9 cellular contexts compared by ENCODE assay signal in the genomic region with DNA sequence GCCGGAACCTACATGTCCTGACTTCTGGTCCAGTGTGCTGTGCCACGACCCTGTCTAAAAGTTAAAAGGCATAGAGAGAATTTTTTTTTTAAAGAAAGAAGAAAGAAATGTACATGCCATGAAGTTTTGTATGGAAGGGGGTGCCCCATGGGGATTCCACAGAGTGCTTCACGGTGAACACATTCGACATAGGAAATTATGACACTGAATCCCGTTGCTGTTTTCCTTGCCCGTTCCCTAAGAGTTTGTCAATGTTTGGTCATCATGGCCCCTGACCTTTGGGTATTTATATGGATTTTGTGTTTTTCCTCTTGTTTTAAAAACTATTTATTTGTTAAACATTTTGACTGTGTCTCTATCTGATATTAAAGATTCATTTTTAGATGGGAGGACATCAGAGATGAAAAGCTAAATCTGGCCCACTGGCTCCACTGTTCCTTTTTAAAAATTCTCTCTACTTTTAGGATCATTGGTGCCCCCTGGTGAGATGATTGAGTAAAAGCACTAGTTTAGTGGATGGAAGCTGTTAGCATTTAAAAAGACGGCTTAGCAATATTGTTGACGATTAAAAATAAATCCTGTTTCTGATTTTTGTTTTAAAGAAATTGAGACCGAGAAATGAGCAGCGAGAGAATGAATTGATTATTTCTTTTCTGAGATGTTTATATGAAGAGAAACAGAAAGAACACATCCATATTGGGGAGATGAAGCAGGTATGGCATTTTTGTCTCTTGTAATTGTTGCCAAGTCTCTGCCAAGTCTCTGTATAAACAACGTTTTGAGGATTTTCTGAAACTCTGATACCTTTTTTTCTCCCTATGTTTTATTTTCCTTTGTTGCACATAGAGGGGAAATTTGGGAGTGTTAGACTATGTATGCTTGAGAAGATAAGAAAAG.
DNase-seq lines count a peak whose midpoint lies in the region; ATAC-seq and TF ChIP-seq lines count a peak whose summit lies in the region.
"Had no signal": no experiment of that assay in that cellular context is flagged by ENCODE, and none has a peak within 500 bp of the region (broad histone marks: within the 10 kb centered on the region; RNA-seq: fewer than 3 reads in every experiment).

No MANE protein-coding gene starts in this region.

- no peaks in the 10 kb centered on the region for H3K4me1 Mint-ChIP-seq in naive thymus-derived CD8-positive, alpha-beta T cell

- no peaks in the 10 kb centered on the region for H3K4me1 ChIP-seq in A673 (ENCODE audit: insufficient read depth, low read length, poor library complexity, severe bottlenecking)

- TF ChIP-seq CTCF in A673 (conservative IDR thresholded peaks at IDR 0.05; ENCODE audit: low read depth, low read length) = peak; percentile 74

- no peak overlapping the region for H3K27ac Mint-ChIP-seq in naive thymus-derived CD8-positive, alpha-beta T cell

- ATAC-seq in naive thymus-derived CD8-positive, alpha-beta T cell = peak in 1 of 2 donors; percentile 47
- ATAC-seq in GM19351 (IDR thresholded peaks at IDR 0.05; ENCODE audit: unreplicated experiment) = no peak
- no peak for ATAC-seq in GM21717 (IDR thresholded peaks at IDR 0.05; ENCODE audit: unreplicated experiment)

- no TSS peak for BruUV-seq in A673 (replicated peaks; lab: Mats Ljungman, UMichigan)

- POLR2A ChIA-PET in A673 (lab: Charles Lee; ENCODE audit: low non-redundant PET) = no interaction called here
- POLR2A ChIA-PET in naive thymus-derived CD8-positive, alpha-beta T cell (lab: Charles Lee) = interaction anchor here (0.5 to 1.4 kb wide), 3 partner anchors 58 to 231 kb away, joined by 3 to 4 read pairs (median 3); no protein-coding TSS in a partner anchor

- no peak overlapping the region for H3K27ac ChIP-seq in A673 (ENCODE audit: low read depth, low read length, poor library complexity, severe bottlenecking)
- H3K27ac ChIP-seq: skin epidermis had no signal

- peaks cover 0 to 48% (median 19%) of the 10 kb centered on the region in 3 donors for H3K36me3 Mint-ChIP-seq in naive thymus-derived CD8-positive, alpha-beta T cell

- no peaks in the 10 kb centered on the region for H3K9me3 Mint-ChIP-seq in naive thymus-derived CD8-positive, alpha-beta T cell

- no peak for TF ChIP-seq POLR2A in erythroblast (IDR thresholded peaks at IDR 0.05; ENCODE audit: low read length)

- intact Hi-C loops in A673 (cut with micrococcal nuclease; ENCODE audit: unreplicated experiment) = loop anchor here (1.0 to 10.0 kb wide), 3 partner anchors 232 to 580 kb away; a partner anchor contains a TSS

- no peak overlapping the region for H3K4me3 ChIP-seq in A673 (ENCODE audit: low read depth, low read length, poor library complexity, severe bottlenecking)
- H3K4me3 ChIP-seq: skin epidermis had no signal

- H3K9me3 ChIP-seq in A673 (ENCODE audit: low read depth, low read length, poor library complexity, severe bottlenecking) = no peaks in the 10 kb centered on the region

- H3K4me3 Mint-ChIP-seq in naive thymus-derived CD8-positive, alpha-beta T cell = no peak overlapping the region

- DNase-seq in A673 (ENCODE audit: low spot score) (peak; percentile 79), ELR (ENCODE audit: low read depth) (peak; percentile 80), NCI-H1048 (lab: John Stamatoyannopoulos, UW) (peak; percentile 33), SKM-1 (lab: John Stamatoyannopoulos, UW; ENCODE audit: unreplicated experiment) (peak; percentile 59), erythroblast (lab: John Stamatoyannopoulos, UW) (peak; percentile 53 to 73)
- DNase-seq in naive thymus-derived CD8-positive, alpha-beta T cell = peak in 7 of 10 donors; percentile 24 to 63 (median 36)

- H3K36me3 ChIP-seq in A673 (ENCODE audit: insufficient read depth, low read length, poor library complexity, severe bottlenecking) = no peaks in the 10 kb centered on the region

- CTCF ChIA-PET in A673 (lab: Charles Lee) = interaction anchor here (1.0 to 1.5 kb wide), 3 partner anchors 14 to 233 kb away, joined by 3 to 4 read pairs (median 4); no protein-coding TSS in a partner anchor

- no peaks in the 10 kb centered on the region for H3K27me3 ChIP-seq in A673 (replicated peaks; ENCODE audit: insufficient read depth, low read depth, low read length, poor library complexity)

- H3K27me3 Mint-ChIP-seq in naive thymus-derived CD8-positive, alpha-beta T cell = no peaks in the 10 kb centered on the region
